16 cellular contexts compared by ENCODE assay signal in genomic region chr10:32949221-32949678, GRCh38. TPM values are rescaled to one million over a fixed set of nuclear protein-coding genes. Genes with fewer than 3 reads are reported as not detected.
DNase-seq lines count a peak whose midpoint lies in the region; ATAC-seq and TF ChIP-seq lines count a peak whose summit lies in the region.
"Had no signal": no experiment of that assay in that cellular context is flagged by ENCODE, and none has a peak within 500 bp of the region (broad histone marks: within the 10 kb centered on the region; RNA-seq: fewer than 3 reads in every experiment).

No MANE protein-coding gene starts in this region.

- H2AFZ ChIP-seq in Loucy (ENCODE audit: low read length): no peak overlapping the region
- H2AFZ ChIP-seq in fibroblast of lung (ENCODE audit: low read length): no peak overlapping the region

- no peak for DNase-seq in stimulated activated naive CD8-positive, alpha-beta T cell treated with anti-CD3 and anti-CD28 coated beads, Interleukin-15, Interleukin-2, amounts not matched to agents 100 U/mL and 50 U/mL, for 24 hours
- DNase-seq in fibroblast of lung (ENCODE audit: low read depth in 2 of 2) (peak in 1 of 2 donors; percentile 54), RPMI8226 (no peak), left ventricle myocardium inferior (no peak)
- DNase-seq: AML-193; body of pancreas; GDM1; hypothalamus; NCI-H1930; NCI-H774; stimulated activated CD4-positive, alpha-beta T cell treated with anti-CD3 and anti-CD28 coated beads, Interleukin-4, amount 100 ng/mL, for 4 hours had no signal

- H3K79me2 ChIP-seq in Loucy (ENCODE audit: insufficient read depth, low read length) (peaks cover 100% of the 10 kb centered on the region), fibroblast of lung (ENCODE audit: control insufficient read depth, insufficient read depth, low read length) (peaks cover 99% of the 10 kb centered on the region)

- H3K4me3 Mint-ChIP-seq in stimulated activated naive CD8-positive, alpha-beta T cell treated with anti-CD3 and anti-CD28 coated beads, Interleukin-15, Interleukin-2, amounts not matched to agents 100 ng/mL and 50 ng/mL, for 24 hours: no peak overlapping the region

- no peak for ATAC-seq in stimulated activated naive CD8-positive, alpha-beta T cell treated with anti-CD3 and anti-CD28 coated beads, Interleukin-15, Interleukin-2, amounts not matched to agents 100 U/mL and 50 U/mL, for 24 hours
- no peak for ATAC-seq in HG03025 (IDR thresholded peaks at IDR 0.05; ENCODE audit: low FRiP score, unreplicated experiment)
- ATAC-seq in HG02571 (IDR thresholded peaks at IDR 0.05; ENCODE audit: unreplicated experiment): no peak
- ATAC-seq: body of pancreas had no signal

- intact Hi-C loops in left ventricle myocardium inferior (cut with micrococcal nuclease): loop anchor here (10.0 kb wide), 1 partner anchor 56 kb away; no protein-coding TSS in a partner anchor

- H3K4me2 ChIP-seq in Loucy (ENCODE audit: low read depth, low read length, poor library complexity, severe bottlenecking) (peak overlapping the region; percentile 99), fibroblast of lung (ENCODE audit: extremely low read depth, insufficient read depth, low read length) (peak overlapping the region; percentile 40)

- TF ChIP-seq CTCF in Loucy (conservative IDR thresholded peaks at IDR 0.05; ENCODE audit: low read length) (no peak), fibroblast of lung (conservative IDR thresholded peaks at IDR 0.05 in 1 of 2, IDR thresholded peaks at IDR 0.05 in 1 of 2; ENCODE audit: low read depth in 1 of 2, low read length in 2 of 2) (no peak), left ventricle myocardium inferior (IDR thresholded peaks at IDR 0.05; ENCODE audit: borderline replicate concordance) (no peak)

- H3K36me3 ChIP-seq in Loucy (ENCODE audit: insufficient read depth, low read length) (no peaks in the 10 kb centered on the region), fibroblast of lung (ENCODE audit: control insufficient read depth, insufficient read depth, low read length) (peaks cover 4% of the 10 kb centered on the region), left ventricle myocardium inferior (no peaks in the 10 kb centered on the region)

- peaks cover 76% of the 10 kb centered on the region for H3K4me1 ChIP-seq in Loucy (ENCODE audit: insufficient read depth, low read length, poor library complexity, severe bottlenecking)
- H3K4me1 ChIP-seq in fibroblast of lung (ENCODE audit: control insufficient read depth, extremely low read depth, insufficient read depth, low read length): peaks cover 19% of the 10 kb centered on the region
- H3K4me1 ChIP-seq in left ventricle myocardium inferior: peaks cover 98% of the 10 kb centered on the region

- peak overlapping the region; percentile 42 for H3K27ac Mint-ChIP-seq in stimulated activated naive CD8-positive, alpha-beta T cell treated with anti-CD3 and anti-CD28 coated beads, Interleukin-15, Interleukin-2, amounts not matched to agents 100 ng/mL and 50 ng/mL, for 24 hours

- H4K20me1 ChIP-seq in Loucy (ENCODE audit: insufficient read depth, low read length, poor library complexity, severe bottlenecking) (peaks cover 91% of the 10 kb centered on the region), fibroblast of lung (ENCODE audit: control insufficient read depth, extremely low read depth, insufficient read depth, low read length) (peaks cover 19% of the 10 kb centered on the region)

- H3K4me1 Mint-ChIP-seq in stimulated activated naive CD8-positive, alpha-beta T cell treated with anti-CD3 and anti-CD28 coated beads, Interleukin-15, Interleukin-2, amounts not matched to agents 100 ng/mL and 50 ng/mL, for 24 hours (ENCODE audit: low read depth): peaks cover 68% of the 10 kb centered on the region

- H3K27ac ChIP-seq in fibroblast of lung (ENCODE audit: insufficient read depth, low read length) (no peak overlapping the region), left ventricle myocardium inferior (replicated peaks) (no peak overlapping the region)
- H3K27ac ChIP-seq: body of pancreas, VCaP had no signal

- H3K9me3 ChIP-seq in Loucy (ENCODE audit: insufficient read depth, low read depth, low read length) (no peaks in the 10 kb centered on the region), fibroblast of lung (ENCODE audit: control insufficient read depth, insufficient read depth, low read depth, low read length) (no peaks in the 10 kb centered on the region), left ventricle myocardium inferior (replicated peaks) (no peaks in the 10 kb centered on the region)
- H3K9me3 ChIP-seq: body of pancreas had no signal

- peaks cover 9% of the 10 kb centered on the region for H3K36me3 Mint-ChIP-seq in stimulated activated naive CD8-positive, alpha-beta T cell treated with anti-CD3 and anti-CD28 coated beads, Interleukin-15, Interleukin-2, amounts not matched to agents 100 ng/mL and 50 ng/mL, for 24 hours (ENCODE audit: low read depth)

- no peaks in the 10 kb centered on the region for H3K27me3 ChIP-seq in Loucy (ENCODE audit: insufficient read depth, low read length, poor library complexity, severe bottlenecking)
- H3K27me3 ChIP-seq in fibroblast of lung (ENCODE audit: control insufficient read depth, insufficient read depth, low read length): no peaks in the 10 kb centered on the region
- no peaks in the 10 kb centered on the region for H3K27me3 ChIP-seq in left ventricle myocardium inferior (ENCODE audit: low read depth)
- H3K27me3 ChIP-seq: body of pancreas had no signal

- H3K4me3 ChIP-seq in Loucy (ENCODE audit: low read length, poor library complexity, severe bottlenecking) (peak overlapping the region; percentile 36), fibroblast of lung (replicated peaks in 1 of 4; ENCODE audit: control extremely low read depth in 1 of 4, insufficient read depth in 1 of 4, low read depth in 3 of 4, low read length in 4 of 4) (no peak overlapping the region), left ventricle myocardium inferior (no peak overlapping the region)
- H3K4me3 ChIP-seq: body of pancreas had no signal

- H3K9me2 ChIP-seq in Loucy (replicated peaks; ENCODE audit: low read depth, low read length): no peaks in the 10 kb centered on the region

- 0 out of 2 replicates have a peak, but pooled peaks cover 3% of the 10 kb centered on the region for H3F3A ChIP-seq in Loucy (ENCODE audit: low read depth)

- peak overlapping the region; percentile 5 for H3K9ac ChIP-seq in Loucy (ENCODE audit: low read depth, low read length, poor library complexity, severe bottlenecking)
- no peak overlapping the region for H3K9ac ChIP-seq in fibroblast of lung (ENCODE audit: insufficient read depth, low read length)

- no peaks in the 10 kb centered on the region for H3K27me3 Mint-ChIP-seq in stimulated activated naive CD8-positive, alpha-beta T cell treated with anti-CD3 and anti-CD28 coated beads, Interleukin-15, Interleukin-2, amounts not matched to agents 100 ng/mL and 50 ng/mL, for 24 hours

- H3K9me3 Mint-ChIP-seq in stimulated activated naive CD8-positive, alpha-beta T cell treated with anti-CD3 and anti-CD28 coated beads, Interleukin-15, Interleukin-2, amounts not matched to agents 100 ng/mL and 50 ng/mL, for 24 hours: no peaks in the 10 kb centered on the region

RNA-seq across cellular contexts. Expression of gene ITGB1, which starts 8.8 kb away (rescaled TPM):
- total RNA-seq in fibroblast of lung (2,456 and 2,693 TPM in 2 replicates), left ventricle myocardium inferior (542 TPM)
- polyA plus RNA-seq in fibroblast of lung: 1,736 and 3,450 TPM in 2 replicates
- polyA plus RNA-seq in fibroblast of lung (2012): 1,173 and 2,065 TPM in 2 replicates
- polyA minus RNA-seq in fibroblast of lung (ENCODE audit: low replicate concordance): 137 and 176 TPM in 2 replicates
